Comparison of ENCODE assay signal across 16 cellular contexts in genomic region chr13:73136776-73137175, GRCh38.
A peak's percentile ranks its signal among the peaks of the same experiment; 100 is the strongest.
DNase-seq lines count a peak whose midpoint lies in the region; ATAC-seq and TF ChIP-seq lines count a peak whose summit lies in the region.
"Had no signal": no experiment of that assay in that cellular context is flagged by ENCODE, and none has a peak within 500 bp of the region (broad histone marks: within the 10 kb centered on the region; RNA-seq: fewer than 3 reads in every experiment).

No MANE protein-coding gene starts in this region.

- peaks cover 15% of the 10 kb centered on the region for H3K9me3 Mint-ChIP-seq in mesothelial cell of epicardium
- H3K9me3 Mint-ChIP-seq in type B pancreatic cell = peaks cover 16% of the 10 kb centered on the region

- no peak for ATAC-seq in RWPE2 (ENCODE audit: low read depth)
- ATAC-seq: GM12878 had no signal

- no peak overlapping the region for H3K9ac ChIP-seq in GM23248
- H3K9ac ChIP-seq in SK-N-SH = no peak overlapping the region
- H3K9ac ChIP-seq: BLaER1 had no signal

- 85 to 90% methylated on average over 2 of the region's 2 CpGs for WGBS in GM23248 (ENCODE audit: low coverage in 1 of 2, low lambda C conversion rate in 2 of 2, missing lambda C conversion rate in 2 of 2), 2 experiments
- 82% methylated on average over 1 of the region's 2 CpGs for WGBS in SK-N-SH (ENCODE audit: low lambda C conversion rate)

- no peak overlapping the region for H2AFZ ChIP-seq in GM23248
- no peak overlapping the region for H2AFZ ChIP-seq in SK-N-SH (ENCODE audit: low read depth)

- DNase-seq in GM23248 (peak; percentile 36), RWPE2 (ENCODE audit: low spot score) (no peak), mesothelial cell of epicardium (ENCODE audit: low spot score in 2 of 2, unreplicated experiment in 2 of 2) (no peak), type B pancreatic cell (ENCODE audit: extremely low spot score, unreplicated experiment) (no peak), germinal center (ENCODE audit: low spot score) (no peak), NCI-H2227 (lab: John Stamatoyannopoulos, UW; ENCODE audit: unreplicated experiment) (no peak), SK-N-SH (no peak)
- DNase-seq in effector memory CD4-positive, alpha-beta T cell = no peak
- DNase-seq: NCI-H1436 treated with DMSO at 0.1 percent for 48 hours, NCI-H2081 treated with DMSO at 0.1 percent for 48 hours, NCI-H446, Peyer's patch, SHP77 had no signal

- POLR2A ChIA-PET in SK-N-SH (lab: Yijun Ruan, JAX) = no interaction called here

- no peaks in the 10 kb centered on the region for H3K36me3 ChIP-seq in GM23248 (ENCODE audit: low read depth)
- no peaks in the 10 kb centered on the region for H3K36me3 ChIP-seq in RWPE2 (ENCODE audit: low read depth)
- H3K36me3 ChIP-seq in effector memory CD4-positive, alpha-beta T cell (ENCODE audit: control insufficient read depth, insufficient read depth, low read length) = no peaks in the 10 kb centered on the region
- no peaks in the 10 kb centered on the region for H3K36me3 ChIP-seq in SK-N-SH (replicated peaks in 1 of 2; ENCODE audit: control insufficient read depth in 1 of 2, insufficient read depth in 2 of 2, low read length in 1 of 2)
- H3K36me3 ChIP-seq: BLaER1, HAP-1, Peyer's patch had no signal

- TF ChIP-seq RAD21 in SK-N-SH (IDR thresholded peaks at IDR 0.05; ENCODE audit: low read length) = no peak

- no peaks in the 10 kb centered on the region for H3K79me2 ChIP-seq in GM23248 (ENCODE audit: insufficient read depth)
- no peaks in the 10 kb centered on the region for H3K79me2 ChIP-seq in SK-N-SH (ENCODE audit: insufficient read depth)

- TF ChIP-seq EP300 in SK-N-SH (IDR thresholded peaks at IDR 0.05; ENCODE audit: borderline replicate concordance in 1 of 2, low read depth in 1 of 2, low read length in 1 of 2) = no peak

- H3K9me2 ChIP-seq in GM23248 (ENCODE audit: insufficient read depth) (no peaks in the 10 kb centered on the region), SK-N-SH (no peaks in the 10 kb centered on the region)

- CTCF ChIA-PET in SK-N-SH (lab: Yijun Ruan, JAX) = no interaction called here

- H3K27me3 ChIP-seq in GM23248 (replicated peaks; ENCODE audit: insufficient read depth) (no peaks in the 10 kb centered on the region), RWPE2 (ENCODE audit: insufficient read depth, poor library complexity, severe bottlenecking) (no peaks in the 10 kb centered on the region), SK-N-SH (ENCODE audit: insufficient read depth) (no peaks in the 10 kb centered on the region)
- H3K27me3 ChIP-seq in effector memory CD4-positive, alpha-beta T cell (replicated peaks; ENCODE audit: control insufficient read depth, insufficient read depth, low read length, poor library complexity, severe bottlenecking) = no peaks in the 10 kb centered on the region
- H3K27me3 ChIP-seq: BLaER1, Peyer's patch had no signal

- H3K27ac Mint-ChIP-seq in mesothelial cell of epicardium (peak overlapping the region; percentile 18), type B pancreatic cell (peak overlapping the region; percentile 58)

- no peak overlapping the region for H3K27ac ChIP-seq in GM23248
- peak overlapping the region; percentile 80 for H3K27ac ChIP-seq in RWPE2 (ENCODE audit: poor library complexity, severe bottlenecking)
- no peak overlapping the region for H3K27ac ChIP-seq in effector memory CD4-positive, alpha-beta T cell (ENCODE audit: insufficient read depth, low read length, poor library complexity, severe bottlenecking)
- no peak overlapping the region for H3K27ac ChIP-seq in SK-N-SH (ENCODE audit: low read depth in 2 of 2, low read length in 1 of 2)
- H3K27ac ChIP-seq: BLaER1, Peyer's patch had no signal

- H3K9me3 ChIP-seq in GM23248 (ENCODE audit: low read depth) (no peaks in the 10 kb centered on the region), RWPE2 (ENCODE audit: severe bottlenecking) (no peaks in the 10 kb centered on the region), SK-N-SH (no peaks in the 10 kb centered on the region)
- H3K9me3 ChIP-seq in effector memory CD4-positive, alpha-beta T cell (ENCODE audit: control insufficient read depth, low read length) = no peaks in the 10 kb centered on the region
- H3K9me3 ChIP-seq: BLaER1, HAP-1, Peyer's patch had no signal

- TF ChIP-seq CTCF in RWPE2 (IDR thresholded peaks at IDR 0.05; ENCODE audit: poor library complexity, severe bottlenecking) (no peak), mesothelial cell of epicardium (IDR thresholded peaks at IDR 0.05; ENCODE audit: unreplicated experiment) (no peak), type B pancreatic cell (conservative IDR thresholded peaks at IDR 0.05) (no peak), SK-N-SH (IDR thresholded peaks at IDR 0.05) (no peak)

- H3K4me2 ChIP-seq in GM23248 (ENCODE audit: unreplicated experiment) = no peak overlapping the region
- H3K4me2 ChIP-seq in SK-N-SH = no peak overlapping the region
- H3K4me2 ChIP-seq: BLaER1 had no signal

- H3F3A ChIP-seq in GM23248 (ENCODE audit: insufficient read depth) (peaks cover 9% of the 10 kb centered on the region), SK-N-SH (replicated peaks; ENCODE audit: insufficient read depth) (no peaks in the 10 kb centered on the region)

- peaks cover 15% of the 10 kb centered on the region for H3K4me1 ChIP-seq in GM23248 (ENCODE audit: insufficient read depth)
- H3K4me1 ChIP-seq in RWPE2 (ENCODE audit: insufficient read depth, poor library complexity, severe bottlenecking) = peaks cover 15% of the 10 kb centered on the region
- no peaks in the 10 kb centered on the region for H3K4me1 ChIP-seq in effector memory CD4-positive, alpha-beta T cell (ENCODE audit: control insufficient read depth, insufficient read depth, low read length, poor library complexity, severe bottlenecking)
- peaks cover 0 to 3% of the 10 kb centered on the region in 2 experiments; a peak in 1 of 4 replicates for H3K4me1 ChIP-seq in SK-N-SH (ENCODE audit: control insufficient read depth in 1 of 2, insufficient read depth in 2 of 2, low read depth in 1 of 2, low read length in 1 of 2)
- H3K4me1 ChIP-seq: BLaER1 had no signal

- in situ Hi-C loops in GM23248 (cut with MboI) = no loop called here

- no peaks in the 10 kb centered on the region for H3K36me3 Mint-ChIP-seq in mesothelial cell of epicardium
- peaks cover 8% of the 10 kb centered on the region for H3K36me3 Mint-ChIP-seq in type B pancreatic cell

- H3K4me3 ChIP-seq in GM23248 (no peak overlapping the region), RWPE2 (ENCODE audit: severe bottlenecking) (no peak overlapping the region), SK-N-SH (ENCODE audit: low read depth in 2 of 2, low read length in 1 of 2) (no peak overlapping the region)
- H3K4me3 ChIP-seq in effector memory CD4-positive, alpha-beta T cell (ENCODE audit: insufficient read depth, low read depth, low read length, poor library complexity, severe bottlenecking) = no peak overlapping the region
- H3K4me3 ChIP-seq: BLaER1, GM12878, HAP-1, Peyer's patch had no signal

- H3K4me1 Mint-ChIP-seq in mesothelial cell of epicardium (peaks cover 25% of the 10 kb centered on the region), type B pancreatic cell (ENCODE audit: unreplicated experiment) (peaks cover 26% of the 10 kb centered on the region)

- H3K27me3 Mint-ChIP-seq in mesothelial cell of epicardium (ENCODE audit: low read depth) (no peaks in the 10 kb centered on the region), type B pancreatic cell (no peaks in the 10 kb centered on the region)

- H3K4me3 Mint-ChIP-seq in mesothelial cell of epicardium = no peak overlapping the region
- peak overlapping the region; percentile 10 for H3K4me3 Mint-ChIP-seq in type B pancreatic cell

- H4K20me1 ChIP-seq in GM23248 (ENCODE audit: insufficient read depth) (no peaks in the 10 kb centered on the region), SK-N-SH (ENCODE audit: insufficient read depth) (no peaks in the 10 kb centered on the region)
- H4K20me1 ChIP-seq: BLaER1 had no signal

TF ChIP-seq in SK-N-SH, 30 proteins besides CTCF, POLR2A, EP300 and RAD21:
- no peak for TF ChIP-seq FOSL2 (IDR thresholded peaks at IDR 0.05; ENCODE audit: borderline replicate concordance, low read depth)
